In the genomic region with DNA sequence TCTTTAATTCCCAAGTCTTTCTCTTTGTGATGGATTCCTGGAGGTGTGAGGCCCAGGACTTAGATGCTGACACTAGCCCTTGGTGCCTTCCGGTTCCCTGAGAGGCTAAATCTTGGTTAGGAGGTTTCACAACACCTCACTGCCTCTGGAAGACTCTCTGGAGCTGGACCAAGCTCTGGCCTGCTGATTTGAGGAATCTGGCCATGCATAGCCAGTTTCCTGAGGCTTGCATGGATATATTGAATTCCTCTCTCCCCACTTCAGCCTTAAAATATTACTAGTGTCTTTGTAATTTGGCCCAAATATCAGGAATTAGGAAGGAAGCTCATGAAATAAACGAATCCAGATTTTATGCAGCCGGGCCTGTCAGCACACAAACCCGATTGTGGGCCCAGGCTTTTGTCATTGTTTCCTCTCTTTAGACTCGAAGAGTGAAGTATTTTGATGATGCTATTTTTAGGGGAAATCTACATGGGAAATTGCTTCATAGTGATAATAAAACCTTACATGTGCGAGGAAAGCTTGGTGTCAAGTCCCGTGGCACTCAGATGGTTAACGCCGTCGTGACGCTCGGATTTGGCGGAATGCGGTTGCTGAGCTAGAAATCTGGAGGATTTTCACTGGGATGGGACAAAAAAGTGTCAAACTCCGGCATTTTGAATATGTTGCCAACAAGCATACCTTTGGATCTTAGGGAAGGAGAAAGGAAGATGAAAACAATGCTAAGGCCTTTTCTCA, we compare ENCODE assay signal across 14 cellular contexts.
DNase-seq lines count a peak whose midpoint lies in the region; ATAC-seq and TF ChIP-seq lines count a peak whose summit lies in the region.
"Had no signal": no experiment of that assay in that cellular context is flagged by ENCODE, and none has a peak within 500 bp of the region (broad histone marks: within the 10 kb centered on the region; RNA-seq: fewer than 3 reads in every experiment).

No MANE protein-coding gene starts in this region.

- TF ChIP-seq CTCF in BJ (IDR thresholded peaks at IDR 0.05; ENCODE audit: insufficient read depth, low read depth, low read length) (no peak), fibroblast of lung (conservative IDR thresholded peaks at IDR 0.05 in 1 of 2, IDR thresholded peaks at IDR 0.05 in 1 of 2; ENCODE audit: low read depth in 1 of 2, low read length in 2 of 2) (no peak), PC-3 (conservative IDR thresholded peaks at IDR 0.05; ENCODE audit: low read depth, low read length) (no peak)

- no peak overlapping the region for H3K9ac ChIP-seq in fibroblast of lung (ENCODE audit: insufficient read depth, low read length)
- no peak overlapping the region for H3K9ac ChIP-seq in skeletal muscle tissue (ENCODE audit: low read depth in 1 of 3, low read length in 3 of 3)
- no peak overlapping the region for H3K9ac ChIP-seq in PC-3 (ENCODE audit: low read length)

- H3K27me3 ChIP-seq in BJ (ENCODE audit: control insufficient read depth, insufficient read depth, low read length) (peaks cover 4% of the 10 kb centered on the region; the same call in 1 of the 2 replicates), fibroblast of lung (ENCODE audit: control insufficient read depth, insufficient read depth, low read length) (no peaks in the 10 kb centered on the region), skeletal muscle tissue (ENCODE audit: control insufficient read depth in 3 of 3, insufficient read depth in 3 of 3, low read length in 3 of 3) (peaks cover 30 to 39% (median 36%) of the 10 kb centered on the region in 3 donors), PC-3 (ENCODE audit: low read length) (peaks cover 79% of the 10 kb centered on the region)

- POLR2A ChIA-PET in BJ (lab: Charles Lee) = no interaction called here
- POLR2A ChIA-PET in PC-3 (lab: Charles Lee; ENCODE audit: unreplicated experiment) = interaction anchor here (0.6 kb wide), 1 partner anchor 154 kb away, joined by 4 read pairs; no protein-coding TSS in a partner anchor

- CTCF ChIA-PET in BJ (lab: Yijun Ruan, JAX) (interaction anchor here (1.0 to 8.9 kb wide), 5 partner anchors 17 to 178 kb away, joined by 3 to 97 read pairs (median 6); a partner anchor contains a TSS), PC-3 (lab: Charles Lee) (no interaction called here)

- no peak overlapping the region for H3K4me2 ChIP-seq in fibroblast of lung (ENCODE audit: extremely low read depth, insufficient read depth, low read length)
- H3K4me2 ChIP-seq in PC-3 (ENCODE audit: low read length) = no peak overlapping the region

- no TSS peak for BruUV-seq in PC-3 (replicated peaks; lab: Mats Ljungman, UMichigan)

- H2AFZ ChIP-seq in fibroblast of lung (ENCODE audit: low read length) (no peak overlapping the region), PC-3 (ENCODE audit: low read length) (no peak overlapping the region)

- H3K9me2 ChIP-seq in PC-3 (replicated peaks; ENCODE audit: low read length) = no peaks in the 10 kb centered on the region

- H4K20me1 ChIP-seq in fibroblast of lung (ENCODE audit: control insufficient read depth, extremely low read depth, insufficient read depth, low read length) (no peaks in the 10 kb centered on the region), PC-3 (ENCODE audit: low read length) (no peaks in the 10 kb centered on the region)

- intact Hi-C loops in PC-3 (cut with micrococcal nuclease) = no loop called here

- H3K4me1 ChIP-seq in fibroblast of lung (ENCODE audit: control insufficient read depth, extremely low read depth, insufficient read depth, low read length) = no peaks in the 10 kb centered on the region
- peaks cover 15 to 23% (median 19%) of the 10 kb centered on the region in 3 donors for H3K4me1 ChIP-seq in skeletal muscle tissue (ENCODE audit: control insufficient read depth in 3 of 3, insufficient read depth in 3 of 3, low read length in 3 of 3)
- H3K4me1 ChIP-seq in PC-3 (ENCODE audit: insufficient read depth, low read length) = no peaks in the 10 kb centered on the region

- H3F3A ChIP-seq in PC-3 (ENCODE audit: low read length, unreplicated experiment) = no peaks in the 10 kb centered on the region

- H3K9me3 ChIP-seq in fibroblast of lung (ENCODE audit: control insufficient read depth, insufficient read depth, low read depth, low read length) (no peaks in the 10 kb centered on the region), skeletal muscle tissue (ENCODE audit: control insufficient read depth in 3 of 3, low read length in 3 of 3) (no peaks in the 10 kb centered on the region), PC-3 (ENCODE audit: low read length) (no peaks in the 10 kb centered on the region)

- H3K36me3 ChIP-seq in BJ (ENCODE audit: control insufficient read depth, insufficient read depth, low read length) = no peaks in the 10 kb centered on the region
- no peaks in the 10 kb centered on the region for H3K36me3 ChIP-seq in fibroblast of lung (ENCODE audit: control insufficient read depth, insufficient read depth, low read length)
- no peaks in the 10 kb centered on the region for H3K36me3 ChIP-seq in skeletal muscle tissue (ENCODE audit: control insufficient read depth in 3 of 3, insufficient read depth in 3 of 3, low read length in 3 of 3)
- H3K36me3 ChIP-seq in PC-3 (ENCODE audit: low read depth, low read length) = no peaks in the 10 kb centered on the region

- H3K27ac ChIP-seq in fibroblast of lung (ENCODE audit: insufficient read depth, low read length) (peak overlapping the region; percentile 22), skeletal muscle tissue (ENCODE audit: low read depth, low read length) (peak overlapping the region; percentile 44), PC-3 (ENCODE audit: low read length) (no peak overlapping the region)

- ATAC-seq in HG03521 (IDR thresholded peaks at IDR 0.05; ENCODE audit: unreplicated experiment) (no peak), PC-3 (no peak), GM19328 (IDR thresholded peaks at IDR 0.05; ENCODE audit: unreplicated experiment) (no peak)
- ATAC-seq: activated T-cell treated with anti-CD3 and anti-CD28 coated beads, Interleukin-2, amount 50 U/mL, for 72 hours had no signal

- H3K4me3 ChIP-seq in BJ (ENCODE audit: low read depth, low read length) (no peak overlapping the region), fibroblast of lung (replicated peaks in 1 of 4; ENCODE audit: control extremely low read depth in 1 of 4, insufficient read depth in 1 of 4, low read depth in 3 of 4, low read length in 4 of 4) (no peak overlapping the region), skeletal muscle tissue (ENCODE audit: low read length in 3 of 3) (no peak overlapping the region), PC-3 (ENCODE audit: low read length) (no peak overlapping the region)

- H3K79me2 ChIP-seq in fibroblast of lung (ENCODE audit: control insufficient read depth, insufficient read depth, low read length) = no peaks in the 10 kb centered on the region
- H3K79me2 ChIP-seq in PC-3 (ENCODE audit: low read length) = no peaks in the 10 kb centered on the region

- DNase-seq in BJ (ENCODE audit: low read depth) (peak; percentile 93), NOMO-1 treated with DMSO at 0.1 percent for 48 hours (lab: John Stamatoyannopoulos, UW; ENCODE audit: unreplicated experiment) (peak; percentile 8), fibroblast of lung (ENCODE audit: low read depth in 2 of 2) (peak; percentile 2 to 46), PC-3 (no peak), HCEC 1CT (no peak)
- DNase-seq: activated CD4-positive, alpha-beta T cell treated with anti-CD3 and anti-CD28 coated beads, Interleukin-2, amount 50 U/mL, for 1 hour; activated T-cell treated with anti-CD3 and anti-CD28 coated beads, Interleukin-2, amount 50 U/mL, for 72 hours; NCI-H2029 treated with DMSO at 0.1 percent for 48 hours; NCI-H774; stimulated activated CD4-positive, alpha-beta T cell treated with anti-CD3 and anti-CD28 coated beads, Interleukin-12 subunit alpha, Interleukin-12 subunit beta, amount 100 ng/mL, for 4 hours; T-helper 2 cell had no signal

Comparison
In these comparisons a context has a peak if more than half of its experiments do, and no peak if none do; other contexts are left out.
1. DNase-seq: peak in BJ (single experiment), NOMO-1 treated with DMSO at 0.1 percent for 48 hours (single experiment) and fibroblast of lung (2 of 2); none in PC-3 (single experiment) and HCEC 1CT (single experiment).